16 cellular contexts compared by ENCODE assay signal in genomic region chr5:67699560-67699959, GRCh38.
"Had no signal": no experiment of that assay in that cellular context is flagged by ENCODE, and none has a peak within 500 bp of the region (broad histone marks: within the 10 kb centered on the region; RNA-seq: fewer than 3 reads in every experiment).

No MANE protein-coding gene starts in this region.

- H3K36me3 ChIP-seq: colonic mucosa, gastrocnemius medialis, heart right ventricle, left ventricle myocardium inferior, neutrophil, right atrium auricular region, upper lobe of left lung, vagina had no signal

- H3K4me3 Mint-ChIP-seq: naive thymus-derived CD8-positive, alpha-beta T cell had no signal

- H3K9me3 ChIP-seq: colonic mucosa, neutrophil, upper lobe of left lung, vagina had no signal

- H3K27ac Mint-ChIP-seq: naive thymus-derived CD8-positive, alpha-beta T cell had no signal

- H3K27ac ChIP-seq: colonic mucosa, gastrocnemius medialis, heart right ventricle, left ventricle myocardium inferior, neutrophil, right atrium auricular region, upper lobe of left lung, vagina had no signal

- H3K4me3 ChIP-seq: colonic mucosa, gastrocnemius medialis, heart right ventricle, left ventricle myocardium inferior, right atrium auricular region, smooth muscle cell, upper lobe of left lung, vagina had no signal

- H3K27me3 ChIP-seq: colonic mucosa, gastrocnemius medialis, heart right ventricle, neutrophil, right atrium auricular region, upper lobe of left lung, vagina had no signal

- H3K4me1 ChIP-seq: colonic mucosa had no signal

- H3K4me1 Mint-ChIP-seq: naive thymus-derived CD8-positive, alpha-beta T cell had no signal

- FAIRE-seq: islet of Langerhans had no signal

- DNase-seq: colonic mucosa; dermis blood vessel endothelial cell; gastrocnemius medialis; heart right ventricle; hypothalamus; left ventricle myocardium inferior; naive thymus-derived CD8-positive, alpha-beta T cell; posterior cingulate gyrus; stimulated activated CD4-positive, alpha-beta T cell treated with anti-CD3 and anti-CD28 coated beads, Interleukin-2, amount 100 ng/mL, for 48 hours; stimulated activated naive CD4-positive, alpha-beta T cell treated with Interleukin-2 at 50 U/mL for 16 hours; upper lobe of left lung had no signal
